In genomic region chr17:27239046-27239445, GRCh38 we compare ENCODE assay signal across 8 cellular contexts. TPM values are rescaled to one million over a fixed set of nuclear protein-coding genes. Genes with fewer than 3 reads are reported as not detected.
DNase-seq lines count a peak whose midpoint lies in the region; ATAC-seq and TF ChIP-seq lines count a peak whose summit lies in the region.

No MANE protein-coding gene starts in this region.

- peaks cover 3 to 4% (median 4%) of the 10 kb centered on the region in 3 donors for H3K27me3 Mint-ChIP-seq in immature natural killer cell (ENCODE audit: low read depth in 3 of 3)

- H3K4me3 ChIP-seq in sigmoid colon, result no peak overlapping the region

- in situ Hi-C loops in GM13976 (cut with MboI; ENCODE audit: low sequenced_read_pairs, unreplicated experiment), result no loop called here

- H3K27me3 ChIP-seq in sigmoid colon, result no peaks in the 10 kb centered on the region

- TF ChIP-seq POLR2A in sigmoid colon (IDR thresholded peaks at IDR 0.05), result no peak

- no peak for TF ChIP-seq CTCF in GM13976 (IDR thresholded peaks at IDR 0.05; ENCODE audit: borderline replicate concordance, control extremely low read depth, extremely low read depth, insufficient read depth, missing control alignments)
- TF ChIP-seq CTCF in sigmoid colon (IDR thresholded peaks at IDR 0.05), result no peak

- H3K9me3 ChIP-seq in sigmoid colon, result no peaks in the 10 kb centered on the region

- H3K4me3 Mint-ChIP-seq in immature natural killer cell, result no peak overlapping the region

- ATAC-seq in GM19397 (IDR thresholded peaks at IDR 0.05; ENCODE audit: unreplicated experiment) (peak; percentile 47), HG03175 (IDR thresholded peaks at IDR 0.05; ENCODE audit: unreplicated experiment) (peak; percentile 48)

- intact Hi-C loops in sigmoid colon (cut with DNase I), result loop anchor here (5.0 kb wide), 3 partner anchors 113 to 413 kb away; partner anchors contain the start of gene KSR1

- no peak overlapping the region for H3K27ac Mint-ChIP-seq in immature natural killer cell

- TF ChIP-seq EP300 in sigmoid colon (IDR thresholded peaks at IDR 0.05), result no peak

- H3K36me3 ChIP-seq in sigmoid colon, result no peaks in the 10 kb centered on the region

- DNase-seq in GM13976 (ENCODE audit: low spot score) (peak; percentile 78), islet precursor cell (peak; percentile 26), sigmoid colon (no peak), immature natural killer cell (no peak), retina (no peak), EL (no peak)

- H3K9me3 Mint-ChIP-seq in immature natural killer cell, result no peaks in the 10 kb centered on the region

- no peaks in the 10 kb centered on the region for H3K4me1 Mint-ChIP-seq in immature natural killer cell

- peaks cover 0 to 10% (median 6%) of the 10 kb centered on the region in 4 donors for H3K4me1 ChIP-seq in sigmoid colon

- 77 to 81% methylated on average over 5 of the region's 5 CpGs for WGBS in sigmoid colon, 2 donors

- no peaks in the 10 kb centered on the region for H3K36me3 Mint-ChIP-seq in immature natural killer cell

- H3K27ac ChIP-seq in sigmoid colon, result peak overlapping the region in 2 of 4 donors; percentile 11 to 48

RNA-seq across cellular contexts. Expression of gene WSB1, which starts 54.9 kb away (rescaled TPM):
- 100 to 1,000 TPM; 111 to 240 (median 188) TPM for total RNA-seq in sigmoid colon
- 10 to 100 TPM; 23.4 to 65.2 (median 26.4) TPM for polyA plus RNA-seq in sigmoid colon
- 100 to 1,000 TPM; 163 to 253 (median 232) TPM for polyA plus RNA-seq in immature natural killer cell

Comparison
In these comparisons a context has a peak if more than half of its experiments do, and no peak if none do; other contexts are left out.
1. DNase-seq: peak in GM13976 (single experiment) and islet precursor cell (single experiment); none in sigmoid colon (single experiment), immature natural killer cell (0 of 3), retina (single experiment) and EL (single experiment).